14 cellular contexts compared by ENCODE assay signal in genomic region chr9:38689678-38690077, GRCh38. TPM values are rescaled to one million over a fixed set of nuclear protein-coding genes. Genes with fewer than 3 reads are reported as not detected.
DNase-seq lines count a peak whose midpoint lies in the region; ATAC-seq, FAIRE-seq and TF ChIP-seq lines count a peak whose summit lies in the region.
"Had no signal": no experiment of that assay in that cellular context is flagged by ENCODE, and none has a peak within 500 bp of the region (broad histone marks: within the 10 kb centered on the region; RNA-seq: fewer than 3 reads in every experiment).

No MANE protein-coding gene starts in this region.

- H3K9me3 ChIP-seq in A549, result no peaks in the 10 kb centered on the region
- no peaks in the 10 kb centered on the region for H3K9me3 ChIP-seq in sigmoid colon

- H3K27ac Mint-ChIP-seq in WTC11, result peak overlapping the region; percentile 86

- intact Hi-C loops in left colon (cut with DNase I, micrococcal nuclease), result no loop called here
- intact Hi-C loops in sigmoid colon (cut with DNase I), result no loop called here

- CTCF ChIA-PET in A549 (lab: Yijun Ruan, JAX) (interaction anchor here (0.8 to 3.7 kb wide), 9 partner anchors 11 to 69 kb away, joined by 3 to 11 read pairs (median 3); partner anchors contain the start of gene ANKRD18A), WTC11 (lab: Charles Lee) (interaction anchor here (1.0 to 4.1 kb wide), 8 partner anchors 17 to 275 kb away, joined by 3 to 28 read pairs (median 6); partner anchors contain the start of gene ANKRD18A)

- no peaks in the 10 kb centered on the region for H3K27me3 ChIP-seq in sigmoid colon

- no peak for TF ChIP-seq POLR2A in A549 (IDR thresholded peaks at IDR 0.05; ENCODE audit: low read length)
- no peak for TF ChIP-seq POLR2A in sigmoid colon (IDR thresholded peaks at IDR 0.05)

- H3K4me1 Mint-ChIP-seq in WTC11, result peaks cover 89% of the 10 kb centered on the region
- H3K4me1 Mint-ChIP-seq: central memory CD8-positive, alpha-beta T cell had no signal

- FAIRE-seq in A549 (lab: Jason Lieb, UNC), result no peak

- H3K4me3 ChIP-seq in A549 (no peak overlapping the region), LNCaP clone FGC (ENCODE audit: low read depth, low read length) (no peak overlapping the region), sigmoid colon (no peak overlapping the region)

- H3K4me2 ChIP-seq in A549, result peak overlapping the region; percentile 64

- 16% methylated on average over 5 of the region's 5 CpGs for WGBS in A549 (ENCODE audit: missing lambda C conversion rate)
- 58 to 70% methylated on average over 5 of the region's 5 CpGs for WGBS in sigmoid colon, 2 donors

- no peak for TF ChIP-seq EP300 in A549 (IDR thresholded peaks at IDR 0.05)
- no peak for TF ChIP-seq EP300 in sigmoid colon (IDR thresholded peaks at IDR 0.05)

- TF ChIP-seq CTCF in A549 (IDR thresholded peaks at IDR 0.05) (no peak), LNCaP clone FGC (IDR thresholded peaks at IDR 0.05; ENCODE audit: control insufficient read depth, extremely low read depth, insufficient read depth) (no peak), WTC11 (IDR thresholded peaks at IDR 0.05) (no peak), sigmoid colon (IDR thresholded peaks at IDR 0.05) (no peak)

- no peaks in the 10 kb centered on the region for H3K36me3 Mint-ChIP-seq in WTC11

- peak overlapping the region; percentile 2; the same call in 1 of the 2 replicates for H3K4me3 Mint-ChIP-seq in WTC11
- H3K4me3 Mint-ChIP-seq: central memory CD8-positive, alpha-beta T cell had no signal

- TF ChIP-seq RAD21 in A549 (conservative IDR thresholded peaks at IDR 0.05 in 1 of 2, IDR thresholded peaks at IDR 0.05 in 1 of 2), result no peak

- H3K36me3 ChIP-seq in sigmoid colon, result no peaks in the 10 kb centered on the region

- peak in 1 of 2 experiments; percentile 75 for DNase-seq in A549 (ENCODE audit: low read depth in 1 of 2, low spot score in 1 of 2)
- peak; percentile 46 for DNase-seq in LNCaP clone FGC (ENCODE audit: low read depth)
- DNase-seq in WTC11 (ENCODE audit: low spot score), result peak; percentile 42
- DNase-seq in iPS-NIHi11 (ENCODE audit: low spot score), result peak; percentile 69
- DNase-seq in left colon, result no peak
- no peak for DNase-seq in SK-N-DZ (ENCODE audit: low spot score)
- DNase-seq in GDM1 (lab: John Stamatoyannopoulos, UW), result no peak
- no peak for DNase-seq in sigmoid colon
- DNase-seq: activated CD4-positive, CD25-positive, alpha-beta regulatory T cell treated with anti-CD3 and anti-CD28 coated beads, Interleukin-2, amount 50 U/mL, for 72 hours; AML-193; NCI-H187 treated with DMSO at 0.1 percent for 48 hours; stimulated activated CD4-positive, alpha-beta T cell treated with anti-CD3 and anti-CD28 coated beads, Interleukin-2, amount 100 ng/mL, for 24 hours had no signal

- H3K27me3 Mint-ChIP-seq in WTC11 (ENCODE audit: low read depth), result no peaks in the 10 kb centered on the region; the same call in 1 of the 2 replicates

- H3K9me3 Mint-ChIP-seq in WTC11, result no peaks in the 10 kb centered on the region
- H3K9me3 Mint-ChIP-seq: central memory CD8-positive, alpha-beta T cell had no signal

- H3K27ac ChIP-seq in A549 (peak overlapping the region; percentile 59 to 80), sigmoid colon (peak overlapping the region in 1 of 4 donors; percentile 52)

- ATAC-seq in A549 (peak; percentile 51 to 74), WTC11 (peak; percentile 80), left colon (no peak)

- POLR2A ChIA-PET in A549 (lab: Yijun Ruan, JAX) (interaction anchor here (0.9 kb wide), 1 partner anchor 17 kb away, joined by 4 read pairs; no protein-coding TSS in a partner anchor), WTC11 (lab: Charles Lee) (interaction anchor here (0.6 kb wide), 1 partner anchor 17 kb away, joined by 6 read pairs; no protein-coding TSS in a partner anchor)

- H3K4me1 ChIP-seq in A549 (peaks cover 38% of the 10 kb centered on the region), sigmoid colon (peaks cover 0 to 10% (median 3%) of the 10 kb centered on the region in 4 donors)

TF ChIP-seq in A549, 52 proteins besides CTCF, POLR2A, EP300 and RAD21:
- TF ChIP-seq JUN (IDR thresholded peaks at IDR 0.05) (peak in 1 of 2 experiments; percentile 32; a peak in 1 of 5 replicates), MAFK (IDR thresholded peaks at IDR 0.05; ENCODE audit: partially characterized antibody) (peak; percentile 76), NR3C1 (IDR thresholded peaks at IDR 0.05) (no peak)

TF ChIP-seq in WTC11, 78 proteins besides CTCF, POLR2A, EP300 and RAD21:
- TF ChIP-seq PREB (CRISPR knock-in tag; IDR thresholded peaks at IDR 0.05; ENCODE audit: borderline replicate concordance) (no peak), FOXK1 (CRISPR knock-in tag; IDR thresholded peaks at IDR 0.05) (peak; percentile 49; the same call in 1 of the 2 replicates), TEAD1 (CRISPR knock-in tag; IDR thresholded peaks at IDR 0.05) (peak; percentile 50; the same call in 1 of the 2 replicates)
TF ChIP-seq in WTC11: peak in this region for 2.

RNA-seq across cellular contexts. Expression of gene FAM240B, which starts 30.3 kb away (rescaled TPM):
- polyA plus RNA-seq in A549 (2011; rRNA removed), result not detected in 2 replicates
- polyA plus RNA-seq in A549 (2012; cell fraction: cytosol; rRNA removed), result not detected in 2 replicates
- polyA plus RNA-seq in A549 (2012; cell fraction: nucleus; rRNA removed), result not detected in 2 replicates
- not detected in 3 replicates for polyA plus RNA-seq in A549 (2017; fragmentation: RNase III; extraction: RNeasy Plus Mini Kit Qiagen cat#74134 plus additional on column Dnase treatment)
- not detected in 2 replicates for polyA minus RNA-seq in A549 (2011; rRNA and poly(A)+ RNA removed)
- not detected in 3 replicates for total RNA-seq in WTC11 (2021)
- total RNA-seq in left colon, result not detected
- not detected in 2 replicates for polyA plus RNA-seq in SK-N-DZ (2014; cell fraction: cytosol; rRNA removed)
- polyA plus RNA-seq in SK-N-DZ (2014; cell fraction: nucleus; rRNA removed), result not detected in 2 replicates
- not detected for total RNA-seq in sigmoid colon
- polyA plus RNA-seq in sigmoid colon, result not detected
- total RNA-seq: liver had no signal
- polyA plus RNA-seq: liver had no signal

Comparison
In these comparisons a context has a peak if more than half of its experiments do, and no peak if none do; other contexts are left out.
1. DNase-seq: peak in LNCaP clone FGC (single experiment), WTC11 (single experiment) and iPS-NIHi11 (single experiment); none in left colon (0 of 2), SK-N-DZ (single experiment), GDM1 (single experiment) and sigmoid colon (single experiment).